1 cellular context compared by ENCODE assay signal in genomic region chr18:36186461-36187137, GRCh38.
TF ChIP-seq lines count a peak whose summit lies in the region.

No MANE protein-coding gene starts in this region.

TF ChIP-seq in GM12878, 131 proteins besides CTCF, POLR2A, EP300 and RAD21:
- TF ChIP-seq IRF4 (IDR thresholded peaks at IDR 0.05; ENCODE audit: low read depth, low read length) (no peak), CHD1 (IDR thresholded peaks at IDR 0.05; ENCODE audit: low read depth, low read length) (no peak), CEBPB (IDR thresholded peaks at IDR 0.05; ENCODE audit: borderline replicate concordance in 1 of 2, low read depth in 2 of 2, low read length in 2 of 2) (no peak), ETV6 (conservative IDR thresholded peaks at IDR 0.05 in 1 of 2, IDR thresholded peaks at IDR 0.05 in 1 of 2; ENCODE audit: borderline replicate concordance in 1 of 2, low read depth in 1 of 2) (no peak), NFYA (IDR thresholded peaks at IDR 0.05; ENCODE audit: borderline replicate concordance, low read depth, low read length) (no peak), SIX5 (IDR thresholded peaks at IDR 0.05; ENCODE audit: low read depth, low read length, severe bottlenecking) (no peak), SUZ12 (IDR thresholded peaks at IDR 0.05; ENCODE audit: unreplicated experiment) (no peak), RUNX3 (IDR thresholded peaks at IDR 0.05; ENCODE audit: low read length) (no peak), HDAC2 (IDR thresholded peaks at IDR 0.05) (no peak), CBX5 (IDR thresholded peaks at IDR 0.05; ENCODE audit: low read depth) (no peak), SREBF1 (IDR thresholded peaks at IDR 0.05; ENCODE audit: low read length) (no peak), IRF5 (IDR thresholded peaks at IDR 0.05; ENCODE audit: borderline replicate concordance) (no peak), HCFC1 (IDR thresholded peaks at IDR 0.05; ENCODE audit: low read length) (no peak), SREBF2 (IDR thresholded peaks at IDR 0.05; ENCODE audit: low read length) (no peak), BRCA1 (IDR thresholded peaks at IDR 0.05; ENCODE audit: low read depth, low read length) (no peak)
